ENCODE assay signal across 9 cellular contexts in genomic region chr9:133031496-133031911, GRCh38. TPM values are rescaled to one million over a fixed set of nuclear protein-coding genes. Genes with fewer than 3 reads are reported as not detected.
DNase-seq lines count a peak whose midpoint lies in the region; ATAC-seq and TF ChIP-seq lines count a peak whose summit lies in the region.
"Had no signal": no experiment of that assay in that cellular context is flagged by ENCODE, and none has a peak within 500 bp of the region (broad histone marks: within the 10 kb centered on the region; RNA-seq: fewer than 3 reads in every experiment).

No MANE protein-coding gene starts in this region.

- H3K9ac ChIP-seq in duodenal mucosa (ENCODE audit: low read depth in 1 of 2, low read length in 2 of 2), result peak overlapping the region; percentile 83 to 84

- peak overlapping the region; percentile 84 to 97 for H3K4me3 ChIP-seq in CD4-positive, alpha-beta memory T cell (ENCODE audit: low read length in 2 of 2)
- peak overlapping the region; percentile 94 for H3K4me3 ChIP-seq in MG63
- peak overlapping the region; percentile 97 to 98 for H3K4me3 ChIP-seq in duodenal mucosa (ENCODE audit: low read depth in 1 of 2, low read length in 2 of 2)

- H3K27ac ChIP-seq in CD4-positive, alpha-beta memory T cell (ENCODE audit: low read depth, low read length), result peak overlapping the region; percentile 83
- H3K27ac ChIP-seq in duodenal mucosa (ENCODE audit: low read depth, low read length), result no peak overlapping the region

- intact Hi-C loops in CD4-positive, alpha-beta memory T cell (cut with micrococcal nuclease), result no loop called here

- peak overlapping the region; percentile 7 to 99 (median 97) for H3K27ac Mint-ChIP-seq in CD4-positive, alpha-beta memory T cell
- peak overlapping the region; percentile 100 for H3K27ac Mint-ChIP-seq in neural crest cell (ENCODE audit: unreplicated experiment)

- peaks cover 0 to 34% of the 10 kb centered on the region in 2 donors for H3K36me3 Mint-ChIP-seq in CD4-positive, alpha-beta memory T cell
- H3K36me3 Mint-ChIP-seq in neural crest cell (ENCODE audit: low read depth), result peaks cover 12% of the 10 kb centered on the region

- no peaks in the 10 kb centered on the region for H3K36me3 ChIP-seq in CD4-positive, alpha-beta memory T cell (ENCODE audit: insufficient read depth, low read length)
- H3K36me3 ChIP-seq in MG63 (peaks cover 16% of the 10 kb centered on the region), duodenal mucosa (ENCODE audit: control insufficient read depth in 1 of 2, insufficient read depth in 2 of 2, low read length in 2 of 2) (peaks cover 0 to 5% of the 10 kb centered on the region in 2 donors)

- peak overlapping the region; percentile 93 to 99 (median 98) for H3K4me3 Mint-ChIP-seq in CD4-positive, alpha-beta memory T cell
- H3K4me3 Mint-ChIP-seq in neural crest cell, result peak overlapping the region; percentile 98

- no peaks in the 10 kb centered on the region for H3K9me3 ChIP-seq in CD4-positive, alpha-beta memory T cell (ENCODE audit: control insufficient read depth in 1 of 2, low read length in 2 of 2)
- H3K9me3 ChIP-seq in MG63, result no peaks in the 10 kb centered on the region; the same call in 1 of the 2 replicates
- no peaks in the 10 kb centered on the region for H3K9me3 ChIP-seq in duodenal mucosa (ENCODE audit: control insufficient read depth in 1 of 2, low read length in 2 of 2)

- H3K4me1 Mint-ChIP-seq in CD4-positive, alpha-beta memory T cell, result peaks cover 21 to 76% (median 49%) of the 10 kb centered on the region in 4 donors
- peaks cover 44% of the 10 kb centered on the region for H3K4me1 Mint-ChIP-seq in neural crest cell

- no peaks in the 10 kb centered on the region for H3K27me3 ChIP-seq in CD4-positive, alpha-beta memory T cell (ENCODE audit: insufficient read depth, low read length)
- H3K27me3 ChIP-seq in MG63 (no peaks in the 10 kb centered on the region), duodenal mucosa (ENCODE audit: control insufficient read depth in 1 of 2, insufficient read depth in 2 of 2, low read length in 2 of 2) (no peaks in the 10 kb centered on the region)

- no peak for ATAC-seq in HG03135 (IDR thresholded peaks at IDR 0.05; ENCODE audit: unreplicated experiment)

- no peaks in the 10 kb centered on the region for H3K27me3 Mint-ChIP-seq in CD4-positive, alpha-beta memory T cell
- H3K27me3 Mint-ChIP-seq in neural crest cell (ENCODE audit: low read depth), result no peaks in the 10 kb centered on the region

- DNase-seq in CD4-positive, alpha-beta memory T cell, result no peak
- no peak for DNase-seq in MG63
- no peak for DNase-seq in neural crest cell (ENCODE audit: low read depth, low spot score)
- no peak for DNase-seq in GM13977 (ENCODE audit: low spot score)
- DNase-seq in NCI-H510A (lab: John Stamatoyannopoulos, UW), result no peak
- DNase-seq in AML-193 (lab: John Stamatoyannopoulos, UW), result no peak

- peaks cover 27% of the 10 kb centered on the region for H3K4me1 ChIP-seq in CD4-positive, alpha-beta memory T cell (ENCODE audit: insufficient read depth, low read length)
- peaks cover 13 to 25% of the 10 kb centered on the region in 2 donors for H3K4me1 ChIP-seq in duodenal mucosa (ENCODE audit: control insufficient read depth in 1 of 2, insufficient read depth in 2 of 2, low read length in 2 of 2)

- TF ChIP-seq CTCF in neural crest cell (conservative IDR thresholded peaks at IDR 0.05) (no peak), GM13977 (IDR thresholded peaks at IDR 0.05; ENCODE audit: extremely low read depth, insufficient read depth, missing control alignments) (no peak)

- H3K9me3 Mint-ChIP-seq in CD4-positive, alpha-beta memory T cell, result no peaks in the 10 kb centered on the region
- H3K9me3 Mint-ChIP-seq in neural crest cell, result no peaks in the 10 kb centered on the region

- POLR2A ChIA-PET in CD4-positive, alpha-beta memory T cell (lab: Charles Lee; ENCODE audit: partially characterized antibody), result interaction anchor here (0.7 to 4.1 kb wide), 19 partner anchors 9 to 676 kb away, joined by 3 to 59 read pairs (median 6); partner anchors contain the start of genes SETX and TSC1

- CTCF ChIA-PET in CD4-positive, alpha-beta memory T cell (lab: Charles Lee; ENCODE audit: partially characterized antibody), result interaction anchor here (0.8 to 5.1 kb wide), 7 partner anchors 8 to 154 kb away, joined by 3 to 35 read pairs (median 7); no protein-coding TSS in a partner anchor

- in situ Hi-C loops in GM13977 (cut with MboI; ENCODE audit: low pct_unique_long_range_greater_than_20kb, low sequenced_read_pairs, unreplicated experiment), result no loop called here

RNA-seq across cellular contexts. Expression of gene GTF3C5, which starts 0.7 kb away (rescaled TPM):
- total RNA-seq in CD4-positive, alpha-beta memory T cell, result 10 to 100 TPM; 71.3 to 71.5 TPM
- polyA plus RNA-seq in CD4-positive, alpha-beta memory T cell, result 10 to 100 TPM; 33.5 to 34.0 TPM
- 40.1 and 58.0 TPM in 2 replicates for total RNA-seq in MG63 (2014; rRNA removed; shearing (Covaris generic); ENCODE audit: low replicate concordance)
- 105 and 108 TPM in 2 replicates for total RNA-seq in neural crest cell

RNA-seq across cellular contexts. Expression of gene CEL, which starts 30.3 kb away (rescaled TPM):
- total RNA-seq in CD4-positive, alpha-beta memory T cell, result 1 to 10 TPM; 1.2 to 1.6 TPM
- under 1 TPM in 1 of 2 donors, not detected in 1; 0.15 TPM for polyA plus RNA-seq in CD4-positive, alpha-beta memory T cell
- total RNA-seq in MG63 (2014; rRNA removed; shearing (Covaris generic); ENCODE audit: low replicate concordance), result 1.0 TPM in 1 of 2 replicates, not detected in the other
- 3.5 and 3.6 TPM in 2 replicates for total RNA-seq in neural crest cell

RNA-seq across cellular contexts. Expression of gene GFI1B, which starts 53.0 kb away (rescaled TPM):
- total RNA-seq in CD4-positive, alpha-beta memory T cell, result not detected
- polyA plus RNA-seq in CD4-positive, alpha-beta memory T cell, result not detected
- total RNA-seq in MG63 (2014; rRNA removed; shearing (Covaris generic); ENCODE audit: low replicate concordance), result not detected in 2 replicates
- not detected in 2 replicates for total RNA-seq in neural crest cell
- total RNA-seq: NCI-H460 had no signal
